In genomic region chr10:48773580-48773979, GRCh38 we compare ENCODE assay signal across 21 cellular contexts.
"Had no signal": no experiment of that assay in that cellular context is flagged by ENCODE, and none has a peak within 500 bp of the region (broad histone marks: within the 10 kb centered on the region; RNA-seq: fewer than 3 reads in every experiment).

No MANE protein-coding gene starts in this region.

- ATAC-seq: esophagus mucosa; natural killer cell; sciatic nerve; stimulated activated effector memory CD8-positive, alpha-beta T cell treated with anti-CD3 and anti-CD28 coated beads, Interleukin-12 subunit alpha, Interleukin-12 subunit beta, amount 100 ng/mL, for 72 hours had no signal

- H3K9me3 Mint-ChIP-seq: activated CD4-positive, alpha-beta memory T cell treated with anti-CD3 and anti-CD28 coated beads, Interleukin-2, amount 10 ng/mL, durations not matched to agents 7 days and 5 days; activated naive CD4-positive, alpha-beta T cell treated with anti-CD3 and anti-CD28 coated beads, Interleukin-2, amount 50 U/mL, for 24 hours; immature natural killer cell; natural killer cell; stimulated activated effector memory CD8-positive, alpha-beta T cell treated with anti-CD3 and anti-CD28 coated beads, Interleukin-12 subunit alpha, Interleukin-12 subunit beta, amount 100 ng/mL, for 72 hours had no signal

- H3K36me3 ChIP-seq: ascending aorta, thyroid gland had no signal

- H3K9me3 ChIP-seq: ascending aorta, neutrophil, thyroid gland had no signal

- H3K4me3 ChIP-seq: ascending aorta, smooth muscle cell, thyroid gland had no signal

- H3K27me3 ChIP-seq: ascending aorta, neutrophil, thyroid gland had no signal

- H3K4me1 Mint-ChIP-seq: activated CD4-positive, alpha-beta memory T cell treated with anti-CD3 and anti-CD28 coated beads, Interleukin-2, amount 10 ng/mL, durations not matched to agents 7 days and 5 days; activated naive CD4-positive, alpha-beta T cell treated with anti-CD3 and anti-CD28 coated beads, Interleukin-2, amount 50 U/mL, for 24 hours; immature natural killer cell; natural killer cell; stimulated activated effector memory CD8-positive, alpha-beta T cell treated with anti-CD3 and anti-CD28 coated beads, Interleukin-12 subunit alpha, Interleukin-12 subunit beta, amount 100 ng/mL, for 72 hours had no signal

- H3K27ac Mint-ChIP-seq: activated CD4-positive, alpha-beta memory T cell treated with anti-CD3 and anti-CD28 coated beads, Interleukin-2, amount 10 ng/mL, durations not matched to agents 7 days and 5 days; activated naive CD4-positive, alpha-beta T cell treated with anti-CD3 and anti-CD28 coated beads, Interleukin-2, amount 50 U/mL, for 24 hours; immature natural killer cell; natural killer cell; stimulated activated effector memory CD8-positive, alpha-beta T cell treated with anti-CD3 and anti-CD28 coated beads, Interleukin-12 subunit alpha, Interleukin-12 subunit beta, amount 100 ng/mL, for 72 hours had no signal

- H3K4me1 ChIP-seq: ascending aorta, thyroid gland had no signal

- DNase-seq: activated CD4-positive, alpha-beta memory T cell treated with anti-CD3 and anti-CD28 coated beads, Interleukin-2, amount 10 ng/mL, durations not matched to agents 7 days and 5 days; activated CD4-positive, alpha-beta T cell treated with anti-CD3 and anti-CD28 coated beads for 48 hours; activated CD4-positive, CD25-positive, alpha-beta regulatory T cell; activated CD8-positive, alpha-beta memory T cell treated with anti-CD3 and anti-CD28 coated beads, Interleukin-2, amount 50 U/mL, for 48 hours; activated effector memory CD4-positive, alpha-beta T cell treated with Interleukin-2 at 50 U/mL for 16 hours; activated T-cell treated with anti-CD3 and anti-CD28 coated beads, Interleukin-2, amount 50 U/mL, for 48 hours; cortex of kidney; effector CD4-positive, alpha-beta T cell; immature natural killer cell; natural killer cell; stimulated activated CD4-positive, alpha-beta T cell treated with anti-CD3 and anti-CD28 coated beads, Interleukin-4, amount 100 ng/mL, for 24 hours; T-helper 1 cell; T-helper 9 cell; thyroid gland had no signal

- H3K4me3 Mint-ChIP-seq: activated CD4-positive, alpha-beta memory T cell treated with anti-CD3 and anti-CD28 coated beads, Interleukin-2, amount 10 ng/mL, durations not matched to agents 7 days and 5 days; activated naive CD4-positive, alpha-beta T cell treated with anti-CD3 and anti-CD28 coated beads, Interleukin-2, amount 50 U/mL, for 24 hours; immature natural killer cell; natural killer cell; stimulated activated effector memory CD8-positive, alpha-beta T cell treated with anti-CD3 and anti-CD28 coated beads, Interleukin-12 subunit alpha, Interleukin-12 subunit beta, amount 100 ng/mL, for 72 hours had no signal

- H3K27ac ChIP-seq: ascending aorta, neutrophil, thyroid gland had no signal

- H3K36me3 Mint-ChIP-seq: activated naive CD4-positive, alpha-beta T cell treated with anti-CD3 and anti-CD28 coated beads, Interleukin-2, amount 50 U/mL, for 24 hours; immature natural killer cell; natural killer cell; stimulated activated effector memory CD8-positive, alpha-beta T cell treated with anti-CD3 and anti-CD28 coated beads, Interleukin-12 subunit alpha, Interleukin-12 subunit beta, amount 100 ng/mL, for 72 hours had no signal

- H3K27me3 Mint-ChIP-seq: activated CD4-positive, alpha-beta memory T cell treated with anti-CD3 and anti-CD28 coated beads, Interleukin-2, amount 10 ng/mL, durations not matched to agents 7 days and 5 days; activated naive CD4-positive, alpha-beta T cell treated with anti-CD3 and anti-CD28 coated beads, Interleukin-2, amount 50 U/mL, for 24 hours had no signal
